Comparison of ENCODE assay signal across 9 cellular contexts in genomic region chr7:79298145-79298760, GRCh38.
A peak's percentile ranks its signal among the peaks of the same experiment; 100 is the strongest.
DNase-seq lines count a peak whose midpoint lies in the region; ATAC-seq and TF ChIP-seq lines count a peak whose summit lies in the region.
"Had no signal": no experiment of that assay in that cellular context is flagged by ENCODE, and none has a peak within 500 bp of the region (broad histone marks: within the 10 kb centered on the region; RNA-seq: fewer than 3 reads in every experiment).

No MANE protein-coding gene starts in this region.

- no peaks in the 10 kb centered on the region for H3K27me3 Mint-ChIP-seq in CD8-positive, alpha-beta T cell (ENCODE audit: low read depth)

- no peak overlapping the region for H3K27ac ChIP-seq in CD8-positive, alpha-beta T cell (ENCODE audit: low read depth, low read length)
- H3K27ac ChIP-seq in breast epithelium: no peak overlapping the region
- H3K27ac ChIP-seq in lung (ENCODE audit: low read depth in 1 of 2, low read length in 1 of 2): no peak overlapping the region

- TF ChIP-seq POLR2A in breast epithelium (IDR thresholded peaks at IDR 0.05): no peak

- H3K27me3 ChIP-seq in CD8-positive, alpha-beta T cell (ENCODE audit: insufficient read depth, low read length): no peaks in the 10 kb centered on the region
- H3K27me3 ChIP-seq in breast epithelium: no peaks in the 10 kb centered on the region
- no peaks in the 10 kb centered on the region for H3K27me3 ChIP-seq in lung (ENCODE audit: control insufficient read depth, insufficient read depth)

- intact Hi-C loops in CD8-positive, alpha-beta T cell (cut with DNase I, micrococcal nuclease): loop anchor here (2.0 to 5.0 kb wide), 4 partner anchors 609 to 749 kb away; no protein-coding TSS in a partner anchor
- intact Hi-C loops in breast epithelium (cut with DNase I; ENCODE audit: low total_unique reads): no loop called here

- no peak overlapping the region for H3K27ac Mint-ChIP-seq in CD8-positive, alpha-beta T cell
- H3K27ac Mint-ChIP-seq: naive thymus-derived CD8-positive, alpha-beta T cell had no signal

- no peak overlapping the region for H3K4me3 Mint-ChIP-seq in CD8-positive, alpha-beta T cell
- H3K4me3 Mint-ChIP-seq: naive thymus-derived CD8-positive, alpha-beta T cell had no signal

- H3K4me1 ChIP-seq in CD8-positive, alpha-beta T cell (ENCODE audit: insufficient read depth, low read length): no peaks in the 10 kb centered on the region
- no peaks in the 10 kb centered on the region for H3K4me1 ChIP-seq in breast epithelium
- H3K4me1 ChIP-seq in lung (ENCODE audit: control insufficient read depth in 2 of 2, insufficient read depth in 2 of 2, low read length in 2 of 2): no peaks in the 10 kb centered on the region

- peak; percentile 53 for TF ChIP-seq CTCF in CD8-positive, alpha-beta T cell (IDR thresholded peaks at IDR 0.05)
- TF ChIP-seq CTCF in breast epithelium (IDR thresholded peaks at IDR 0.05) (peak; percentile 12 to 70 (median 49)), lung (IDR thresholded peaks at IDR 0.05; ENCODE audit: control extremely low read depth, extremely low read depth) (peak; percentile 32)

- no peaks in the 10 kb centered on the region for H3K4me1 Mint-ChIP-seq in CD8-positive, alpha-beta T cell (ENCODE audit: low read depth)
- H3K4me1 Mint-ChIP-seq: naive thymus-derived CD8-positive, alpha-beta T cell had no signal

- peaks cover 4% of the 10 kb centered on the region for H3K9me3 Mint-ChIP-seq in CD8-positive, alpha-beta T cell

- POLR2A ChIA-PET in CD8-positive, alpha-beta T cell (lab: Charles Lee): interaction anchor here (0.8 kb wide), 1 partner anchor 678 kb away, joined by 3 read pairs; no protein-coding TSS in a partner anchor

- H3K36me3 Mint-ChIP-seq in CD8-positive, alpha-beta T cell: no peaks in the 10 kb centered on the region
- H3K36me3 Mint-ChIP-seq: naive thymus-derived CD8-positive, alpha-beta T cell had no signal

- no peaks in the 10 kb centered on the region for H3K9me3 ChIP-seq in CD8-positive, alpha-beta T cell (ENCODE audit: low read length)
- H3K9me3 ChIP-seq in breast epithelium (peaks cover 0 to 5% of the 10 kb centered on the region in 2 donors), lung (ENCODE audit: control insufficient read depth in 2 of 2, insufficient read depth in 1 of 2, low read length in 1 of 2) (no peaks in the 10 kb centered on the region)

- CTCF ChIA-PET in CD8-positive, alpha-beta T cell (lab: Charles Lee): interaction anchor here (0.8 to 1.0 kb wide), 2 partner anchors 724 to 748 kb away, joined by 3 read pairs; no protein-coding TSS in a partner anchor

- ATAC-seq in CD8-positive, alpha-beta T cell: no peak
- peak; percentile 47 for ATAC-seq in GM18909 (IDR thresholded peaks at IDR 0.05; ENCODE audit: poor library complexity, unreplicated experiment)
- ATAC-seq in lung (ENCODE audit: insufficient read depth, low FRiP score): no peak
- no peak for ATAC-seq in HG02973 (IDR thresholded peaks at IDR 0.05; ENCODE audit: unreplicated experiment)
- ATAC-seq: naive thymus-derived CD8-positive, alpha-beta T cell had no signal

- H3K4me3 ChIP-seq in CD8-positive, alpha-beta T cell (ENCODE audit: low read depth, low read length): no peak overlapping the region
- H3K4me3 ChIP-seq in breast epithelium: no peak overlapping the region
- no peak overlapping the region for H3K4me3 ChIP-seq in lung

- DNase-seq in CD8-positive, alpha-beta T cell: no peak
- DNase-seq in NCI-H2227 treated with DMSO at 0.1 percent for 48 hours (lab: John Stamatoyannopoulos, UW) (peak; percentile 45), breast epithelium (ENCODE audit: low spot score in 2 of 2) (no peak), lung (ENCODE audit: low spot score) (no peak), occipital lobe (lab: John Stamatoyannopoulos, UW) (no peak)
- DNase-seq in stimulated activated naive CD4-positive, alpha-beta T cell treated with Interleukin-2 at 50 U/mL for 16 hours (lab: John Stamatoyannopoulos, UW): no peak

- 84 to 91% methylated on average over 3 of the region's 3 CpGs for WGBS in lung, 2 donors

- H3K36me3 ChIP-seq in CD8-positive, alpha-beta T cell (ENCODE audit: insufficient read depth, low read length): no peaks in the 10 kb centered on the region
- no peaks in the 10 kb centered on the region for H3K36me3 ChIP-seq in breast epithelium
- no peaks in the 10 kb centered on the region for H3K36me3 ChIP-seq in lung (ENCODE audit: control insufficient read depth in 2 of 2, insufficient read depth in 2 of 2, low read length in 2 of 2)
